In the genomic region with DNA sequence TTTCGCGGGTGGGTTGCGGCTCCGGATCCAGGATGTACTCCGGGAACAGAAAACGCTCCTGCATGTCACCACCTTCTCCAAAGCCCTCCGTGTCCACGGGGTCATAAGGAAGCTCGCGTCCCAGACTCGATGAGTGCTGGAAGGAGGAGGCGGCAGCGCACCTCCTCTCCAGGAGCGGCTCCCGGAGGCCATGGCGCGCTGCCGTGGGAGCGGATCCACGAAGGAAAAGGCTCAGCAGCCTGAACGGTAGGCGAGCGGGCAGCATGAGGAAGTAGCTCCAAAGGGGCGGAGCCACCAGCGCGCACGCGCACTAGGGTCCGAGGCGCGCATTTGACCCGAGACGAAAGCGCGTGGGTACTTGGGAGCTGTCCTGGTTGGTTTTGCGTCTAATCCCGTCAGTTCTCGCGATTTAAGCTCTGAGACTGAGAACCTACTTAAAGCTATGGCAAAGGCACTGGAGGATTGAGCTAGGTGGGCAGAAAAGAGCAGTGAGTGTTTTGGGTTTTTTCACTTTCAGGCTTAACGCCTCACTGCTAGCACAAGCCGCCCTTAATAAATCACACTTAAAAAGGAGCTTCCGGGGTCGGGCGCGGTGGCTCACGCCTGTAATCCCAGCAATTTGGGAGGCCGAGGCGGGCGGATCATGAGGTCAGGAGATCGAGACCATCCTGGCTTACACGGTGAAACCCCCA, we compare ENCODE assay signal across 1 cellular context.
TF ChIP-seq lines count a peak whose summit lies in the region.

A gene (minus strand): TSS at position 286 of the 692 bp plus-strand sequence. CDS start 21 bp downstream, at position 265.

TF ChIP-seq in GM23338, 12 proteins besides CTCF, POLR2A, EP300 and RAD21 (continued from another document):
- TF ChIP-seq, protein P1, sequence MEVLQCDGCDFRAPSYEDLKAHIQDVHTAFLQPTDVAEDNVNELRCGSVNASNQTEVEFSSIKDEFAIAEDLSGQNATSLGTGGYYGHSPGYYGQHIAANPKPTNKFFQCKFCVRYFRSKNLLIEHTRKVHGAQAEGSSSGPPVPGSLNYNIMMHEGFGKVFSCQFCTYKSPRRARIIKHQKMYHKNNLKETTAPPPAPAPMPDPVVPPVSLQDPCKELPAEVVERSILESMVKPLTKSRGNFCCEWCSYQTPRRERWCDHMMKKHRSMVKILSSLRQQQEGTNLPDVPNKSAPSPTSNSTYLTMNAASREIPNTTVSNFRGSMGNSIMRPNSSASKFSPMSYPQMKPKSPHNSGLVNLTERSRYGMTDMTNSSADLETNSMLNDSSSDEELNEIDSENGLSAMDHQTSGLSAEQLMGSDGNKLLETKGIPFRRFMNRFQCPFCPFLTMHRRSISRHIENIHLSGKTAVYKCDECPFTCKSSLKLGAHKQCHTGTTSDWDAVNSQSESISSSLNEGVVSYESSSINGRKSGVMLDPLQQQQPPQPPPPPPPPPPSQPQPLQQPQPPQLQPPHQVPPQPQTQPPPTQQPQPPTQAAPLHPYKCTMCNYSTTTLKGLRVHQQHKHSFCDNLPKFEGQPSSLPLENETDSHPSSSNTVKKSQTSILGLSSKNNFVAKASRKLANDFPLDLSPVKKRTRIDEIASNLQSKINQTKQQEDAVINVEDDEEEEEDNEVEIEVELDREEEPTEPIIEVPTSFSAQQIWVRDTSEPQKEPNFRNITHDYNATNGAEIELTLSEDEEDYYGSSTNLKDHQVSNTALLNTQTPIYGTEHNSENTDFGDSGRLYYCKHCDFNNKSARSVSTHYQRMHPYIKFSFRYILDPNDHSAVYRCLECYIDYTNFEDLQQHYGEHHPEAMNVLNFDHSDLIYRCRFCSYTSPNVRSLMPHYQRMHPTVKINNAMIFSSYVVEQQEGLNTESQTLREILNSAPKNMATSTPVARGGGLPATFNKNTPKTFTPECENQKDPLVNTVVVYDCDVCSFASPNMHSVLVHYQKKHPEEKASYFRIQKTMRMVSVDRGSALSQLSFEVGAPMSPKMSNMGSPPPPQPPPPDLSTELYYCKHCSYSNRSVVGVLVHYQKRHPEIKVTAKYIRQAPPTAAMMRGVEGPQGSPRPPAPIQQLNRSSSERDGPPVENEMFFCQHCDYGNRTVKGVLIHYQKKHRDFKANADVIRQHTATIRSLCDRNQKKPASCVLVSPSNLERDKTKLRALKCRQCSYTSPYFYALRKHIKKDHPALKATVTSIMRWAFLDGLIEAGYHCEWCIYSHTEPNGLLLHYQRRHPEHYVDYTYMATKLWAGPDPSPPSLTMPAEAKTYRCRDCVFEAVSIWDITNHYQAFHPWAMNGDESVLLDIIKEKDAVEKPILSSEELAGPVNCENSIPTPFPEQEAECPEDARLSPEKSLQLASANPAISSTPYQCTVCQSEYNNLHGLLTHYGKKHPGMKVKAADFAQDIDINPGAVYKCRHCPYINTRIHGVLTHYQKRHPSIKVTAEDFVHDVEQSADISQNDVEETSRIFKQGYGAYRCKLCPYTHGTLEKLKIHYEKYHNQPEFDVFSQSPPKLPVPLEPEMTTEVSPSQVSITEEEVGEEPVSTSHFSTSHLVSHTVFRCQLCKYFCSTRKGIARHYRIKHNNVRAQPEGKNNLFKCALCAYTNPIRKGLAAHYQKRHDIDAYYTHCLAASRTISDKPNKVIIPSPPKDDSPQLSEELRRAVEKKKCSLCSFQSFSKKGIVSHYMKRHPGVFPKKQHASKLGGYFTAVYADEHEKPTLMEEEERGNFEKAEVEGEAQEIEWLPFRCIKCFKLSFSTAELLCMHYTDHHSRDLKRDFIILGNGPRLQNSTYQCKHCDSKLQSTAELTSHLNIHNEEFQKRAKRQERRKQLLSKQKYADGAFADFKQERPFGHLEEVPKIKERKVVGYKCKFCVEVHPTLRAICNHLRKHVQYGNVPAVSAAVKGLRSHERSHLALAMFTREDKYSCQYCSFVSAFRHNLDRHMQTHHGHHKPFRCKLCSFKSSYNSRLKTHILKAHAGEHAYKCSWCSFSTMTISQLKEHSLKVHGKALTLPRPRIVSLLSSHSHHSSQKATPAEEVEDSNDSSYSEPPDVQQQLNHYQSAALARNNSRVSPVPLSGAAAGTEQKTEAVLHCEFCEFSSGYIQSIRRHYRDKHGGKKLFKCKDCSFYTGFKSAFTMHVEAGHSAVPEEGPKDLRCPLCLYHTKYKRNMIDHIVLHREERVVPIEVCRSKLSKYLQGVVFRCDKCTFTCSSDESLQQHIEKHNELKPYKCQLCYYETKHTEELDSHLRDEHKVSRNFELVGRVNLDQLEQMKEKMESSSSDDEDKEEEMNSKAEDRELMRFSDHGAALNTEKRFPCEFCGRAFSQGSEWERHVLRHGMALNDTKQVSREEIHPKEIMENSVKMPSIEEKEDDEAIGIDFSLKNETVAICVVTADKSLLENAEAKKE (CRISPR knock-in tag; IDR thresholded peaks at IDR 0.05): no peak
